In genomic region chr14:105156414-105157375, GRCh38 we compare ENCODE assay signal across 1 cellular context.
TF ChIP-seq lines count a peak whose summit lies in the region.

No MANE protein-coding gene starts in this region.

TF ChIP-seq in HEK293, 187 proteins besides CTCF, POLR2A, EP300 and RAD21:
- TF ChIP-seq MYNN (tag by site-specific recombination; IDR thresholded peaks at IDR 0.05; ENCODE audit: borderline replicate concordance) (no peak), YY1 (tag by site-specific recombination; IDR thresholded peaks at IDR 0.05) (no peak), ZNF830 (tag by site-specific recombination; IDR thresholded peaks at IDR 0.05; ENCODE audit: low read depth) (no peak), ZFP37 (tag by site-specific recombination; IDR thresholded peaks at IDR 0.05) (no peak), ZBTB26 (tag by site-specific recombination; optimal IDR thresholded peaks at IDR 0.05) (no peak), IKZF3 (tag by site-specific recombination; IDR thresholded peaks at IDR 0.05) (no peak), TCF7L2 (IDR thresholded peaks at IDR 0.05; ENCODE audit: borderline replicate concordance, low read depth, low read length) (no peak), ZBTB17 (tag by site-specific recombination; IDR thresholded peaks at IDR 0.05) (no peak), ZNF707 (tag by site-specific recombination; IDR thresholded peaks at IDR 0.05) (no peak), ZBTB10 (tag by site-specific recombination; IDR thresholded peaks at IDR 0.05) (0 out of 2 replicates have a peak, but pooled peaks have one; percentile 42), SP3 (tag by site-specific recombination; IDR thresholded peaks at IDR 0.05) (no peak), ZNF514 (tag by site-specific recombination; IDR thresholded peaks at IDR 0.05) (no peak), FEZF1 (tag by site-specific recombination; IDR thresholded peaks at IDR 0.05) (no peak), ZFHX2 (tag by site-specific recombination; conservative IDR thresholded peaks at IDR 0.05) (no peak), ZNF121 (tag by site-specific recombination; IDR thresholded peaks at IDR 0.05) (no peak), GLI2 (tag by site-specific recombination; IDR thresholded peaks at IDR 0.05; ENCODE audit: borderline replicate concordance, low read depth) (no peak), ZNF174 (tag by site-specific recombination; IDR thresholded peaks at IDR 0.05) (no peak), ZNF639 (tag by site-specific recombination; IDR thresholded peaks at IDR 0.05) (no peak), ZNF837 (tag by site-specific recombination; IDR thresholded peaks at IDR 0.05) (no peak), SP2 (tag by site-specific recombination; IDR thresholded peaks at IDR 0.05) (peak; percentile 13; the same call in 1 of the 2 replicates), ZNF350 (tag by site-specific recombination; IDR thresholded peaks at IDR 0.05) (no peak), GFI1B (tag by site-specific recombination; IDR thresholded peaks at IDR 0.05) (no peak), ZNF366 (tag by site-specific recombination; conservative IDR thresholded peaks at IDR 0.05) (no peak), ZNF600 (tag by site-specific recombination; IDR thresholded peaks at IDR 0.05) (0 out of 2 replicates have a peak, but pooled peaks have one; percentile 12), ZNF157 (tag by site-specific recombination; IDR thresholded peaks at IDR 0.05) (no peak)
